ENCODE assay signal across 8 cellular contexts in the genomic region with DNA sequence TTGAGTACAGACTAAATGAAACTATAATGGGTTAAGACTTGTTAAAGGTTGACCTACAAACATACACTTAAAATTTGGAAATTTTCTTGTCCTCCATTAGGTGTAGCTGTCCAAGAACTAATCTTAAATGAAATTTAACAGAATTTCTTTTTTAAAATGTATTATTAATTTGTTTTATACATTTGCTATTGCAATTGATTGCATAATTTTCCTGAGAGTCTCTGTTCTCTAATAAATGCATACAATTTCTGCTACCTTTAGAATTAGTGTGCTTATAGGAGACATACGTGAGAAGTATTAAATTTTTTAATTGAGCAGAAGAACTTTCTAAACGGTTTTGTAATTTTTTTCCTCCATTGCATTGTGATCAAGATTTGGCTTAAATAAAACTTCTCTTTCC. TPM values are rescaled to one million over a fixed set of nuclear protein-coding genes. Genes with fewer than 3 reads are reported as not detected.
DNase-seq lines count a peak whose midpoint lies in the region; TF ChIP-seq lines count a peak whose summit lies in the region.

No MANE protein-coding gene starts in this region.

- H3K27me3 ChIP-seq in GM06990 (replicated peaks; ENCODE audit: control insufficient read depth, insufficient read depth, low read length) = no peaks in the 10 kb centered on the region
- no peaks in the 10 kb centered on the region for H3K27me3 ChIP-seq in NT2/D1 (ENCODE audit: insufficient read depth, insufficient read length)
- H3K27me3 ChIP-seq in endodermal cell (ENCODE audit: control insufficient read depth, insufficient read depth, low read length, poor library complexity, severe bottlenecking) = no peaks in the 10 kb centered on the region

- H3K27ac ChIP-seq in endodermal cell (ENCODE audit: low read depth, low read length) = no peak overlapping the region

- H3K36me3 Mint-ChIP-seq in endodermal cell (ENCODE audit: low read depth) (peaks cover 19% of the 10 kb centered on the region), osteocyte (ENCODE audit: unreplicated experiment) (peaks cover 9% of the 10 kb centered on the region)

- no peaks in the 10 kb centered on the region for H3K9me3 Mint-ChIP-seq in endodermal cell
- H3K9me3 Mint-ChIP-seq in osteocyte (ENCODE audit: unreplicated experiment) = no peaks in the 10 kb centered on the region

- no peaks in the 10 kb centered on the region for H3K27me3 Mint-ChIP-seq in endodermal cell (ENCODE audit: insufficient read depth)
- H3K27me3 Mint-ChIP-seq in osteocyte (ENCODE audit: unreplicated experiment) = peaks cover 6% of the 10 kb centered on the region

- H3K9ac ChIP-seq in NT2/D1 (ENCODE audit: insufficient read length, low read depth) = no peak overlapping the region
- no peak overlapping the region for H3K9ac ChIP-seq in endodermal cell (ENCODE audit: extremely low read depth, low read length, poor library complexity, severe bottlenecking)

- H3K4me1 Mint-ChIP-seq in endodermal cell (peaks cover 7% of the 10 kb centered on the region), osteocyte (ENCODE audit: unreplicated experiment) (peaks cover 18% of the 10 kb centered on the region)

- H3K9me3 ChIP-seq in NT2/D1 (ENCODE audit: insufficient read depth, low read length) (no peaks in the 10 kb centered on the region), endodermal cell (ENCODE audit: control insufficient read depth, low read length) (peaks cover 3% of the 10 kb centered on the region)

- no peaks in the 10 kb centered on the region for H3K36me3 ChIP-seq in GM06990 (ENCODE audit: control insufficient read depth, insufficient read depth, low read length)
- H3K36me3 ChIP-seq in NT2/D1 (ENCODE audit: insufficient read depth, insufficient read length, low read length) = peaks cover 6% of the 10 kb centered on the region
- H3K36me3 ChIP-seq in endodermal cell (ENCODE audit: control insufficient read depth, insufficient read depth, low read length) = peaks cover 12% of the 10 kb centered on the region

- H3K27ac Mint-ChIP-seq in endodermal cell (no peak overlapping the region), osteocyte (ENCODE audit: unreplicated experiment) (no peak overlapping the region)

- H3K4me3 ChIP-seq in GM06990 (replicated peaks; ENCODE audit: low read depth, low read length) (peak overlapping the region; percentile 67), NT2/D1 (ENCODE audit: insufficient read length, low read depth) (peak overlapping the region; percentile 88), endodermal cell (ENCODE audit: low read length) (peak overlapping the region; percentile 93)

- H3K4me3 Mint-ChIP-seq in endodermal cell (peak overlapping the region; percentile 89), osteocyte (ENCODE audit: unreplicated experiment) (peak overlapping the region; percentile 92)

- DNase-seq in GM06990 (ENCODE audit: extremely low read depth, insufficient read length) (no peak), NT2/D1 (ENCODE audit: low read depth, low spot score) (no peak), endodermal cell (no peak), osteocyte (ENCODE audit: extremely low spot score, unreplicated experiment) (no peak), mucosa of gallbladder (ENCODE audit: low spot score) (no peak), NCI-H748 treated with DMSO at 0.1 percent for 48 hours (lab: John Stamatoyannopoulos, UW) (no peak), medulla oblongata (ENCODE audit: extremely low spot score) (no peak)
- DNase-seq in activated CD4-positive, alpha-beta T cell treated with anti-CD3 and anti-CD28 coated beads for 4 hours = no peak

- 90% methylated on average over 2 of the region's 2 CpGs; no CpG with 5 or more reads in 1 of the 2 experiments for WGBS in endodermal cell (ENCODE audit: insufficient coverage in 1 of 2, insufficient read length in 1 of 2), 2 experiments

- H3K4me1 ChIP-seq in NT2/D1 (ENCODE audit: insufficient read depth, insufficient read length) (no peaks in the 10 kb centered on the region), endodermal cell (ENCODE audit: control insufficient read depth, insufficient read depth, low read length) (no peaks in the 10 kb centered on the region)

- no peak for TF ChIP-seq CTCF in GM06990 (IDR thresholded peaks at IDR 0.05; ENCODE audit: insufficient read depth, low read length, poor library complexity, severe bottlenecking)
- no peak for TF ChIP-seq CTCF in endodermal cell (conservative IDR thresholded peaks at IDR 0.05)
- no peak for TF ChIP-seq CTCF in osteocyte (IDR thresholded peaks at IDR 0.05)

RNA-seq across cellular contexts. Expression of gene FAM135A, which starts 1.5 kb away (rescaled TPM):
- total RNA-seq in endodermal cell (10 to 100 TPM; 25.8 to 34.0 TPM), osteocyte (15.5 and 16.5 TPM in 2 replicates), mucosa of gallbladder (31.6 TPM)
- 24.2 TPM for polyA plus RNA-seq in endodermal cell (2013, experiment 1 of 2)
- polyA plus RNA-seq in endodermal cell (2013, experiment 2 of 2) = 19.7 TPM
